ENCODE assay signal across 15 cellular contexts in genomic region chr10:131081786-131082185, GRCh38.
"Had no signal": no experiment of that assay in that cellular context is flagged by ENCODE, and none has a peak within 500 bp of the region (broad histone marks: within the 10 kb centered on the region; RNA-seq: fewer than 3 reads in every experiment).

No MANE protein-coding gene starts in this region.

- H3K36me3 Mint-ChIP-seq: activated CD4-positive, alpha-beta memory T cell treated with anti-CD3 and anti-CD28 coated beads for 36 hours had no signal

- H3K9me3 ChIP-seq: ascending aorta, breast epithelium, psoas muscle, sigmoid colon, thyroid gland had no signal

- H3K27ac Mint-ChIP-seq: activated CD4-positive, alpha-beta memory T cell treated with anti-CD3 and anti-CD28 coated beads for 36 hours; nephron progenitor cell had no signal

- H3K4me1 ChIP-seq: ascending aorta, psoas muscle, sigmoid colon had no signal

- H3K27me3 ChIP-seq: ascending aorta, sigmoid colon, thyroid gland had no signal

- H3K27me3 Mint-ChIP-seq: activated CD4-positive, alpha-beta memory T cell treated with anti-CD3 and anti-CD28 coated beads for 36 hours had no signal

- H3K4me3 Mint-ChIP-seq: activated CD4-positive, alpha-beta memory T cell treated with anti-CD3 and anti-CD28 coated beads for 36 hours; nephron progenitor cell had no signal

- DNase-seq: activated CD4-positive, alpha-beta memory T cell treated with anti-CD3 and anti-CD28 coated beads for 36 hours; activated CD4-positive, CD25-positive, alpha-beta regulatory T cell; activated T-cell treated with anti-CD3 and anti-CD28 coated beads, Interleukin-2, amount 50 U/mL, for 48 hours; dermis blood vessel endothelial cell; foreskin melanocyte; left ventricle myocardium superior; mesenchymal stem cell; nephron progenitor cell; psoas muscle; SIG-M5 had no signal

- H3K36me3 ChIP-seq: ascending aorta, breast epithelium, sigmoid colon, thyroid gland had no signal

- H3K4me3 ChIP-seq: ascending aorta, breast epithelium, psoas muscle, sigmoid colon, thyroid gland had no signal

- H3K27ac ChIP-seq: ascending aorta, breast epithelium, epithelial cell of prostate, psoas muscle, sigmoid colon, thyroid gland had no signal

- H3K9me3 Mint-ChIP-seq: activated CD4-positive, alpha-beta memory T cell treated with anti-CD3 and anti-CD28 coated beads for 36 hours; nephron progenitor cell had no signal

- ATAC-seq: left ventricle myocardium superior, psoas muscle had no signal
